In genomic region chr2:190930411-190930810, GRCh38 we compare ENCODE assay signal across 1 cellular context.
TF ChIP-seq lines count a peak whose summit lies in the region.

No MANE protein-coding gene starts in this region.

TF ChIP-seq in GM23338, 12 proteins besides CTCF, POLR2A, EP300 and RAD21 (continued from another document):
- TF ChIP-seq, protein P1, sequence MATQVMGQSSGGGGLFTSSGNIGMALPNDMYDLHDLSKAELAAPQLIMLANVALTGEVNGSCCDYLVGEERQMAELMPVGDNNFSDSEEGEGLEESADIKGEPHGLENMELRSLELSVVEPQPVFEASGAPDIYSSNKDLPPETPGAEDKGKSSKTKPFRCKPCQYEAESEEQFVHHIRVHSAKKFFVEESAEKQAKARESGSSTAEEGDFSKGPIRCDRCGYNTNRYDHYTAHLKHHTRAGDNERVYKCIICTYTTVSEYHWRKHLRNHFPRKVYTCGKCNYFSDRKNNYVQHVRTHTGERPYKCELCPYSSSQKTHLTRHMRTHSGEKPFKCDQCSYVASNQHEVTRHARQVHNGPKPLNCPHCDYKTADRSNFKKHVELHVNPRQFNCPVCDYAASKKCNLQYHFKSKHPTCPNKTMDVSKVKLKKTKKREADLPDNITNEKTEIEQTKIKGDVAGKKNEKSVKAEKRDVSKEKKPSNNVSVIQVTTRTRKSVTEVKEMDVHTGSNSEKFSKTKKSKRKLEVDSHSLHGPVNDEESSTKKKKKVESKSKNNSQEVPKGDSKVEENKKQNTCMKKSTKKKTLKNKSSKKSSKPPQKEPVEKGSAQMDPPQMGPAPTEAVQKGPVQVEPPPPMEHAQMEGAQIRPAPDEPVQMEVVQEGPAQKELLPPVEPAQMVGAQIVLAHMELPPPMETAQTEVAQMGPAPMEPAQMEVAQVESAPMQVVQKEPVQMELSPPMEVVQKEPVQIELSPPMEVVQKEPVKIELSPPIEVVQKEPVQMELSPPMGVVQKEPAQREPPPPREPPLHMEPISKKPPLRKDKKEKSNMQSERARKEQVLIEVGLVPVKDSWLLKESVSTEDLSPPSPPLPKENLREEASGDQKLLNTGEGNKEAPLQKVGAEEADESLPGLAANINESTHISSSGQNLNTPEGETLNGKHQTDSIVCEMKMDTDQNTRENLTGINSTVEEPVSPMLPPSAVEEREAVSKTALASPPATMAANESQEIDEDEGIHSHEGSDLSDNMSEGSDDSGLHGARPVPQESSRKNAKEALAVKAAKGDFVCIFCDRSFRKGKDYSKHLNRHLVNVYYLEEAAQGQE (IDR thresholded peaks at IDR 0.05; ENCODE audit: unreplicated experiment): no peak
TF ChIP-seq in GM23338: peak in this region for 0.
